15 cellular contexts compared by ENCODE assay signal in genomic region chrX:24672701-24673190, GRCh38. TPM values are rescaled to one million over a fixed set of nuclear protein-coding genes. Genes with fewer than 3 reads are reported as not detected.
DNase-seq lines count a peak whose midpoint lies in the region; ATAC-seq and TF ChIP-seq lines count a peak whose summit lies in the region.
"Had no signal": no experiment of that assay in that cellular context is flagged by ENCODE, and none has a peak within 500 bp of the region (broad histone marks: within the 10 kb centered on the region; RNA-seq: fewer than 3 reads in every experiment).

No MANE protein-coding gene starts in this region.

- H3K23ac ChIP-seq in trophoblast cell (ENCODE audit: low read length) = no peak overlapping the region

- no peak overlapping the region for H2BK12ac ChIP-seq in trophoblast cell (ENCODE audit: low read length)

- H3K4me2 ChIP-seq in trophoblast cell (ENCODE audit: low read length) = no peak overlapping the region

- no peaks in the 10 kb centered on the region for H3K79me1 ChIP-seq in trophoblast cell (ENCODE audit: low read length)

- H4K8ac ChIP-seq in trophoblast cell (ENCODE audit: low read depth, low read length) = no peak overlapping the region

- H3K36me3 ChIP-seq in trophoblast cell (ENCODE audit: control insufficient read depth in 1 of 2, insufficient read depth in 2 of 2, low read length in 2 of 2) = no peaks in the 10 kb centered on the region
- H3K36me3 ChIP-seq: breast epithelium had no signal

- H3K36me3 Mint-ChIP-seq in activated CD8-positive, alpha-beta T cell treated with anti-CD3 and anti-CD28 coated beads for 36 hours (ENCODE audit: low read depth) = no peaks in the 10 kb centered on the region

- no peaks in the 10 kb centered on the region for H3K4me1 Mint-ChIP-seq in activated CD8-positive, alpha-beta T cell treated with anti-CD3 and anti-CD28 coated beads for 36 hours (ENCODE audit: low read depth)

- H2BK120ac ChIP-seq in trophoblast cell (ENCODE audit: insufficient read depth, low read length, poor library complexity) = no peak overlapping the region

- no peak overlapping the region for H3K4me3 Mint-ChIP-seq in activated CD8-positive, alpha-beta T cell treated with anti-CD3 and anti-CD28 coated beads for 36 hours
- H3K4me3 Mint-ChIP-seq: nephron progenitor cell; T-helper 1 cell treated with Interleukin-12 subunit alpha and Interleukin-12 subunit beta and Interleukin-4 antibody, amounts not matched to agents 30 μg/mL and 1 μg/mL, for 36 hours had no signal

- no peak overlapping the region for H2AFZ ChIP-seq in trophoblast cell (ENCODE audit: insufficient read depth, low read length, poor library complexity)

- no peak overlapping the region for H3K9ac ChIP-seq in trophoblast cell (ENCODE audit: low read length)

- H2AK5ac ChIP-seq in trophoblast cell (ENCODE audit: low read length) = no peak overlapping the region

- POLR2A ChIA-PET in activated CD8-positive, alpha-beta T cell treated with anti-CD3 and anti-CD28 coated beads for 36 hours (lab: Charles Lee) = no interaction called here

- ATAC-seq in activated CD8-positive, alpha-beta T cell treated with anti-CD3 and anti-CD28 coated beads for 36 hours = no peak

- H3K14ac ChIP-seq in trophoblast cell (ENCODE audit: low read length) = no peak overlapping the region

- no peak overlapping the region for H3K4me3 ChIP-seq in trophoblast cell (ENCODE audit: low read depth, low read length)
- H3K4me3 ChIP-seq: breast epithelium had no signal

- no peaks in the 10 kb centered on the region for H3K79me2 ChIP-seq in trophoblast cell (ENCODE audit: control insufficient read depth, insufficient read depth, low read length, poor library complexity)

- intact Hi-C loops in activated CD8-positive, alpha-beta T cell treated with anti-CD3 and anti-CD28 coated beads for 36 hours (cut with micrococcal nuclease) = no loop called here

- H3K27ac Mint-ChIP-seq in activated CD8-positive, alpha-beta T cell treated with anti-CD3 and anti-CD28 coated beads for 36 hours = no peak overlapping the region
- H3K27ac Mint-ChIP-seq: nephron progenitor cell; T-helper 1 cell treated with Interleukin-12 subunit alpha and Interleukin-12 subunit beta and Interleukin-4 antibody, amounts not matched to agents 30 μg/mL and 1 μg/mL, for 36 hours had no signal

- no peak overlapping the region for H2BK5ac ChIP-seq in trophoblast cell (ENCODE audit: low read depth, low read length, poor library complexity)

- CTCF ChIA-PET in activated CD8-positive, alpha-beta T cell treated with anti-CD3 and anti-CD28 coated beads for 36 hours (lab: Charles Lee) = interaction anchor here (2.3 kb wide), 1 partner anchor 277 kb away, joined by 6 read pairs; no protein-coding TSS in a partner anchor

- H3K27ac ChIP-seq in trophoblast cell (ENCODE audit: low read depth, low read length) = no peak overlapping the region
- H3K27ac ChIP-seq: breast epithelium had no signal

- no peaks in the 10 kb centered on the region for H3K9me3 ChIP-seq in trophoblast cell (ENCODE audit: insufficient read depth, low read depth, low read length)
- H3K9me3 ChIP-seq: breast epithelium had no signal

- no peak overlapping the region for H3K4ac ChIP-seq in trophoblast cell (ENCODE audit: low read depth, low read length)

- no CpG with 5 or more reads among the region's 11 CpGs for WGBS in trophoblast cell (ENCODE audit: extremely low coverage, insufficient coverage, insufficient read length)

- H3K27me3 ChIP-seq in trophoblast cell (ENCODE audit: insufficient read depth, low read length) = no peaks in the 10 kb centered on the region

- H3K27me3 Mint-ChIP-seq in activated CD8-positive, alpha-beta T cell treated with anti-CD3 and anti-CD28 coated beads for 36 hours = peaks cover 5% of the 10 kb centered on the region

- H4K91ac ChIP-seq in trophoblast cell (ENCODE audit: low read depth, low read length) = no peak overlapping the region

- DNase-seq in COLO829 (ENCODE audit: low spot score) (peak; percentile 51), amygdala (lab: John Stamatoyannopoulos, UW) (peak in 51 of 56 donors; percentile 2 to 76 (median 30)), hypothalamus (lab: John Stamatoyannopoulos, UW) (peak in 39 of 51 donors; percentile 1 to 68 (median 25)), trophoblast cell (peak; percentile 11 to 49), OCI-M2 (lab: John Stamatoyannopoulos, UW; ENCODE audit: unreplicated experiment) (no peak), NCI-H1436 treated with DMSO at 0.1 percent for 48 hours (lab: John Stamatoyannopoulos, UW) (no peak)
- DNase-seq in activated CD8-positive, alpha-beta T cell treated with anti-CD3 and anti-CD28 coated beads for 36 hours = no peak
- no peak for DNase-seq in activated CD4-positive, alpha-beta T cell treated with anti-CD3 and anti-CD28 coated beads, Interleukin-2, amount 50 U/mL, for 48 hours
- DNase-seq: COR-L47, GF-D8, MV-4-11, NCI-H2171, nephron progenitor cell had no signal

- H3K9me3 Mint-ChIP-seq in activated CD8-positive, alpha-beta T cell treated with anti-CD3 and anti-CD28 coated beads for 36 hours = no peaks in the 10 kb centered on the region
- H3K9me3 Mint-ChIP-seq: nephron progenitor cell; T-helper 1 cell treated with Interleukin-12 subunit alpha and Interleukin-12 subunit beta and Interleukin-4 antibody, amounts not matched to agents 30 μg/mL and 1 μg/mL, for 36 hours had no signal

- no peak overlapping the region for H4K12ac ChIP-seq in trophoblast cell (ENCODE audit: low read depth, low read length)

- no peak for TF ChIP-seq CTCF in activated CD8-positive, alpha-beta T cell treated with anti-CD3 and anti-CD28 coated beads for 36 hours (IDR thresholded peaks at IDR 0.05)

- H3K18ac ChIP-seq in trophoblast cell (ENCODE audit: low read length) = no peak overlapping the region

- peaks cover 0 to 5% of the 10 kb centered on the region in 2 experiments for H3K4me1 ChIP-seq in trophoblast cell (ENCODE audit: control insufficient read depth in 1 of 2, insufficient read depth in 2 of 2, low read length in 2 of 2)
- H3K4me1 ChIP-seq: breast epithelium had no signal

RNA-seq across cellular contexts. Expression of gene POLA1, which starts 21.0 kb away (rescaled TPM):
- 5.4 and 6.0 TPM in 2 replicates for polyA plus RNA-seq in trophoblast cell (2013)
- 10 to 100 TPM; 41.4 to 42.9 TPM for total RNA-seq in activated CD8-positive, alpha-beta T cell treated with anti-CD3 and anti-CD28 coated beads for 36 hours

RNA-seq across cellular contexts. Expression of gene PCYT1B, which starts 25.6 kb away (rescaled TPM):
- polyA plus RNA-seq in trophoblast cell (2013) = 1.1 TPM in 2 replicates
- total RNA-seq in activated CD8-positive, alpha-beta T cell treated with anti-CD3 and anti-CD28 coated beads for 36 hours = under 1 TPM; 0.04 to 0.36 TPM

Comparison
In these comparisons a context has a peak if more than half of its experiments do, and no peak if none do; other contexts are left out.
1. DNase-seq: peak in COLO829 (single experiment), amygdala (51 of 56), hypothalamus (39 of 51) and trophoblast cell (2 of 2); none in activated CD8-positive, alpha-beta T cell treated with anti-CD3 and anti-CD28 coated beads for 36 hours (single experiment), activated CD4-positive, alpha-beta T cell treated with anti-CD3 and anti-CD28 coated beads, Interleukin-2, amount 50 U/mL, for 48 hours (0 of 2), OCI-M2 (single experiment) and NCI-H1436 treated with DMSO at 0.1 percent for 48 hours (single experiment).